In the genomic region with DNA sequence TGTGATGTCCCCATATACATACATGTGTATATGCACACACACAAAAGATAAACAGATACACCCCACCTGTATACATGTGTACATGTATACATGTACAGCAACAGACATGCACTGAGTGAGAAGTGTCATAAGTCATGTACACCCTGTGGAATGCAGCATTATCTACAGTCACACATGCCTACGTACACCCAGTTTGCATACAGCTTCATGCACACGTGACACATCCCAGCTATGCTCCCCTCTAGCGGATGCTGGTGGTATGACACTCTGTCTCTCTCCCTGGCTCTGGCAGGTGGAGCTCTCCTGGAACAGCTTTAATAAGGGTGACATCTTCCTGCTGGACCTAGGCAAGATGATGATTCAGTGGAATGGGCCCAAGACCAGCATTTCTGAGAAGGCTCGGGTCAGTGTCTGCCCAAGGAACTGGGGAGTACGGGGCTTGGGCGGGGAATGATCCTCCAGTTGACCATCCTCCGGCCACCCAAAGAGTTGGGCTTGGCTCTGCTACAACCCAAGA, we compare ENCODE assay signal across 8 cellular contexts. TPM values are rescaled to one million over a fixed set of nuclear protein-coding genes. Genes with fewer than 3 reads are reported as not detected.
DNase-seq lines count a peak whose midpoint lies in the region; ATAC-seq and TF ChIP-seq lines count a peak whose summit lies in the region.

No MANE protein-coding gene starts in this region.

- peak; percentile 78 for TF ChIP-seq CTCF in BE2C (IDR thresholded peaks at IDR 0.05; ENCODE audit: low read depth, low read length)
- peak; percentile 95 for TF ChIP-seq CTCF in mesothelial cell of epicardium (IDR thresholded peaks at IDR 0.05; ENCODE audit: unreplicated experiment)

- no peaks in the 10 kb centered on the region for H3K36me3 ChIP-seq in BE2C

- DNase-seq in BE2C: peak; percentile 66
- peak; percentile 63 for DNase-seq in NCI-H69 (lab: John Stamatoyannopoulos, UW)
- peak; percentile 77 for DNase-seq in activated CD4-positive, alpha-beta T cell treated with anti-CD3 and anti-CD28 coated beads, Interleukin-2, amount 50 U/mL, for 1 hour
- peak; percentile 72 to 82 for DNase-seq in dermis microvascular lymphatic vessel endothelial cell (ENCODE audit: low read depth in 2 of 2)
- peak; percentile 43 to 83 for DNase-seq in mesothelial cell of epicardium (ENCODE audit: low spot score in 2 of 2, unreplicated experiment in 2 of 2)
- peak; percentile 56 to 80 for DNase-seq in stimulated activated CD8-positive, alpha-beta memory T cell treated with anti-CD3 and anti-CD28 coated beads, Interleukin-2, amount 100 ng/mL, for 48 hours (ENCODE audit: low read depth in 2 of 2)

- H3K9me3 ChIP-seq in BE2C: no peaks in the 10 kb centered on the region

- H3K9me3 Mint-ChIP-seq in mesothelial cell of epicardium: no peaks in the 10 kb centered on the region

- H3K27me3 Mint-ChIP-seq in mesothelial cell of epicardium (ENCODE audit: low read depth): peaks cover 4% of the 10 kb centered on the region

- peak overlapping the region; percentile 14 for H3K27ac Mint-ChIP-seq in mesothelial cell of epicardium

- H3K36me3 Mint-ChIP-seq in mesothelial cell of epicardium: peaks cover 1% of the 10 kb centered on the region

- H3K4me1 Mint-ChIP-seq in mesothelial cell of epicardium: peaks cover 31% of the 10 kb centered on the region

- H3K4me1 ChIP-seq in BE2C: no peaks in the 10 kb centered on the region

- no peaks in the 10 kb centered on the region for H3K27me3 ChIP-seq in BE2C

- no peak overlapping the region for H3K4me3 ChIP-seq in BE2C (ENCODE audit: low read depth, low read length)

- no peak overlapping the region for H3K4me3 Mint-ChIP-seq in mesothelial cell of epicardium

- ATAC-seq in GM19023 (IDR thresholded peaks at IDR 0.05; ENCODE audit: unreplicated experiment): peak; percentile 37
- ATAC-seq in HG03159 (IDR thresholded peaks at IDR 0.05; ENCODE audit: unreplicated experiment): peak; percentile 57

RNA-seq across cellular contexts. Expression of a gene that starts 6.3 kb away (rescaled TPM):
- polyA plus RNA-seq in BE2C (2012; ENCODE audit: insufficient read depth, insufficient read length, low read depth): 12.7 TPM
- total RNA-seq in dermis microvascular lymphatic vessel endothelial cell (2.2 and 4.0 TPM in 2 replicates), mesothelial cell of epicardium (15.3 to 16.7 TPM (median 16.4 TPM) in 3 replicates)

RNA-seq across cellular contexts. Expression of a gene that starts 32.6 kb away (rescaled TPM):
- polyA plus RNA-seq in BE2C (2012; ENCODE audit: insufficient read depth, insufficient read length, low read depth): 0.85 TPM
- 13.2 and 13.7 TPM in 2 replicates for total RNA-seq in dermis microvascular lymphatic vessel endothelial cell
- total RNA-seq in mesothelial cell of epicardium: 19.0 to 20.8 TPM (median 20.7 TPM) in 3 replicates

RNA-seq across cellular contexts. Expression of a gene that starts 42.2 kb away (rescaled TPM):
- not detected for polyA plus RNA-seq in BE2C (2012; ENCODE audit: insufficient read depth, insufficient read length, low read depth)
- total RNA-seq in dermis microvascular lymphatic vessel endothelial cell (under 0.01 TPM in 2 replicates), mesothelial cell of epicardium (1.3 to 1.8 TPM (median 1.4 TPM) in 3 replicates)
